28 cellular contexts compared by ENCODE assay signal in the genomic region with DNA sequence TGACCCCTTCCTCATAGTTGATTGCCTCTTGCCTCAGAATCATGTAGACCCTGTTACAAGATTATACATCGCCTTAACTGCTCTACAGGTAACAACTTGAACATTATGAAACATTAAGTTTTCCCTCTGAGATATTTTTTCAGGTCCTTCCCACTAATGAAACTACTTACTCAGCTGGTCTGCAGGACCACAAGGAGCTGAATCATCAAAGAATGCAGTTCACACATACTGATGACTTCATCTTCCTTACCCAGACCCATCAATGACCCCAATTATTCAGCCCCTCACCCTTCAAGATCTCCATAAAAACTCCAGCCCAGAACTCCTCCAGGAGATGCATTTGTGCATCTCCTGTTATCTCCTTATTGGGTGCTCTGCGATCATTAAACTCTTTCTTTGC.
DNase-seq lines count a peak whose midpoint lies in the region; ATAC-seq and FAIRE-seq lines count a peak whose summit lies in the region.
"Had no signal": no experiment of that assay in that cellular context is flagged by ENCODE, and none has a peak within 500 bp of the region (broad histone marks: within the 10 kb centered on the region; RNA-seq: fewer than 3 reads in every experiment).

No MANE protein-coding gene starts in this region.

- DNase-seq in H4 (ENCODE audit: low spot score): peak; percentile 31
- peak; percentile 45 for DNase-seq in RCC 7860 (ENCODE audit: low spot score)
- DNase-seq in epithelial cell of prostate (ENCODE audit: low read depth, low spot score): peak; percentile 66
- DNase-seq in non-pigmented ciliary epithelial cell (ENCODE audit: low read depth): peak; percentile 64
- no peak for DNase-seq in ecto neural progenitor cell (ENCODE audit: low spot score)
- no peak for DNase-seq in GM19240 (ENCODE audit: insufficient read length, low spot score)
- no peak for DNase-seq in stimulated activated CD4-positive, alpha-beta T cell treated with anti-CD3 and anti-CD28 coated beads, Interleukin-2, amount 100 ng/mL, for 24 hours
- DNase-seq in activated CD4-positive, alpha-beta T cell treated with anti-CD3 and anti-CD28 coated beads for 36 hours: no peak
- DNase-seq: ACHN; activated CD4-positive, alpha-beta T cell treated with anti-CD3 and anti-CD28 coated beads, Interleukin-2, amount 10 ng/mL, durations not matched to agents 24 days and 14 days; activated gamma-delta T cell treated with Interleukin-2 at 50 U/mL for 16 hours; activated T-cell treated with anti-CD3 and anti-CD28 coated beads, Interleukin-2, amount 50 U/mL, for 24 hours; colonic mucosa; effector memory CD4-positive, alpha-beta T cell; foreskin melanocyte; GDM1; H9; MG63; naive thymus-derived CD4-positive, alpha-beta T cell; NCI-H1436 treated with DMSO at 0.1 percent for 48 hours; NCI-H2107; NCI-H748 treated with DMSO at 0.1 percent for 48 hours; nucleus accumbens; WERI-Rb-1 had no signal

- H3K36me3 Mint-ChIP-seq in activated CD4-positive, alpha-beta T cell treated with anti-CD3 and anti-CD28 coated beads for 36 hours (ENCODE audit: low read depth): no peaks in the 10 kb centered on the region
- H3K36me3 Mint-ChIP-seq: naive thymus-derived CD4-positive, alpha-beta T cell had no signal

- CTCF ChIA-PET in activated CD4-positive, alpha-beta T cell treated with anti-CD3 and anti-CD28 coated beads for 36 hours (lab: Charles Lee): no interaction called here

- FAIRE-seq in RCC 7860 (lab: Jason Lieb, UNC): no peak

- peaks cover 5% of the 10 kb centered on the region for H3K9me3 Mint-ChIP-seq in activated CD4-positive, alpha-beta T cell treated with anti-CD3 and anti-CD28 coated beads for 36 hours (ENCODE audit: low read depth)

- H3K27ac Mint-ChIP-seq in activated CD4-positive, alpha-beta T cell treated with anti-CD3 and anti-CD28 coated beads for 36 hours: no peak overlapping the region
- H3K27ac Mint-ChIP-seq: activated CD4-positive, alpha-beta T cell treated with anti-CD3 and anti-CD28 coated beads, Interleukin-2, amount 10 ng/mL, durations not matched to agents 24 days and 14 days; activated T-cell treated with anti-CD3 and anti-CD28 coated beads, Interleukin-2, amount 50 U/mL, for 24 hours; H9; IgD-negative memory B cell; naive thymus-derived CD4-positive, alpha-beta T cell had no signal

- no peak overlapping the region for H3K4me3 Mint-ChIP-seq in activated CD4-positive, alpha-beta T cell treated with anti-CD3 and anti-CD28 coated beads for 36 hours
- H3K4me3 Mint-ChIP-seq: activated CD4-positive, alpha-beta T cell treated with anti-CD3 and anti-CD28 coated beads, Interleukin-2, amount 10 ng/mL, durations not matched to agents 24 days and 14 days; activated T-cell treated with anti-CD3 and anti-CD28 coated beads, Interleukin-2, amount 50 U/mL, for 24 hours; H9; IgD-negative memory B cell; naive thymus-derived CD4-positive, alpha-beta T cell had no signal

- intact Hi-C loops in activated CD4-positive, alpha-beta T cell treated with anti-CD3 and anti-CD28 coated beads for 36 hours (cut with DNase I, micrococcal nuclease): no loop called here

- H3K4me1 Mint-ChIP-seq in activated CD4-positive, alpha-beta T cell treated with anti-CD3 and anti-CD28 coated beads for 36 hours: no peaks in the 10 kb centered on the region
- H3K4me1 Mint-ChIP-seq: activated CD4-positive, alpha-beta T cell treated with anti-CD3 and anti-CD28 coated beads, Interleukin-2, amount 10 ng/mL, durations not matched to agents 24 days and 14 days; H9; IgD-negative memory B cell; naive thymus-derived CD4-positive, alpha-beta T cell had no signal

- H3K27ac ChIP-seq in epithelial cell of prostate: no peak overlapping the region
- H3K27ac ChIP-seq: colonic mucosa, SK-N-MC, tibial nerve, WERI-Rb-1 had no signal

- POLR2A ChIA-PET in activated CD4-positive, alpha-beta T cell treated with anti-CD3 and anti-CD28 coated beads for 36 hours (lab: Charles Lee): no interaction called here

- H3K27me3 Mint-ChIP-seq in activated CD4-positive, alpha-beta T cell treated with anti-CD3 and anti-CD28 coated beads for 36 hours: no peaks in the 10 kb centered on the region
- H3K27me3 Mint-ChIP-seq: activated CD4-positive, alpha-beta T cell treated with anti-CD3 and anti-CD28 coated beads, Interleukin-2, amount 10 ng/mL, durations not matched to agents 24 days and 14 days; activated T-cell treated with anti-CD3 and anti-CD28 coated beads, Interleukin-2, amount 50 U/mL, for 24 hours; IgD-negative memory B cell; naive thymus-derived CD4-positive, alpha-beta T cell had no signal

- no peak for ATAC-seq in activated CD4-positive, alpha-beta T cell treated with anti-CD3 and anti-CD28 coated beads for 36 hours
- ATAC-seq: left lobe of liver; naive thymus-derived CD4-positive, alpha-beta T cell had no signal

Comparison
In these comparisons a context has a peak if more than half of its experiments do, and no peak if none do; other contexts are left out.
1. DNase-seq: peak in H4 (single experiment), RCC 7860 (single experiment), epithelial cell of prostate (single experiment) and non-pigmented ciliary epithelial cell (single experiment); none in ecto neural progenitor cell (single experiment), GM19240 (single experiment), stimulated activated CD4-positive, alpha-beta T cell treated with anti-CD3 and anti-CD28 coated beads, Interleukin-2, amount 100 ng/mL, for 24 hours (0 of 2) and activated CD4-positive, alpha-beta T cell treated with anti-CD3 and anti-CD28 coated beads for 36 hours (single experiment).